16 cellular contexts compared by ENCODE assay signal in genomic region chrX:45571453-45571852, GRCh38.
DNase-seq lines count a peak whose midpoint lies in the region; ATAC-seq lines count a peak whose summit lies in the region.
"Had no signal": no experiment of that assay in that cellular context is flagged by ENCODE, and none has a peak within 500 bp of the region (broad histone marks: within the 10 kb centered on the region; RNA-seq: fewer than 3 reads in every experiment).

No MANE protein-coding gene starts in this region.

- H3K36me3 Mint-ChIP-seq in central memory CD8-positive, alpha-beta T cell (ENCODE audit: insufficient read depth), result no peaks in the 10 kb centered on the region
- H3K36me3 Mint-ChIP-seq: CD8-positive, alpha-beta T cell; IgD-negative memory B cell had no signal

- H3K27me3 ChIP-seq in HUES48 (ENCODE audit: control insufficient read depth, insufficient read depth, low read length), result no peaks in the 10 kb centered on the region
- H3K27me3 ChIP-seq: BLaER1 treated with 17β-estradiol and CSF1 and Interleukin-3, amounts not matched to agents 10 nM and 100 nM had no signal

- no peak for DNase-seq in central memory CD8-positive, alpha-beta T cell (ENCODE audit: low spot score in 2 of 2)
- DNase-seq in iPS-NIHi11 (ENCODE audit: low spot score), result peak; percentile 4
- DNase-seq in activated CD4-positive, alpha-beta T cell treated with anti-CD3 and anti-CD28 coated beads, Interleukin-2, amount 50 U/mL, for 1 hour, result no peak
- DNase-seq in activated CD4-positive, alpha-beta T cell treated with anti-CD3 and anti-CD28 coated beads for 4 hours, result no peak
- DNase-seq: Calu3; CD8-positive, alpha-beta T cell; DMS79 treated with DMSO at 0.1 percent for 48 hours; GF-D8; GM23248; H9 had no signal

- no peaks in the 10 kb centered on the region for H3K36me3 ChIP-seq in HUES48 (ENCODE audit: control insufficient read depth, insufficient read depth, low read length)
- H3K36me3 ChIP-seq: BLaER1 treated with 17β-estradiol and CSF1 and Interleukin-3, amounts not matched to agents 10 nM and 100 nM had no signal

- H3K4me3 Mint-ChIP-seq in central memory CD8-positive, alpha-beta T cell, result no peak overlapping the region
- H3K4me3 Mint-ChIP-seq: B cell; CD8-positive, alpha-beta T cell; H9; IgD-negative memory B cell had no signal

- no peak overlapping the region for H3K9ac ChIP-seq in HUES48 (ENCODE audit: low read depth, low read length)
- H3K9ac ChIP-seq: BLaER1 treated with 17β-estradiol and CSF1 and Interleukin-3, amounts not matched to agents 10 nM and 100 nM; GM23248 had no signal

- H3K4me3 ChIP-seq in HUES48 (ENCODE audit: low read depth, low read length), result no peak overlapping the region
- H3K4me3 ChIP-seq: BLaER1 treated with 17β-estradiol and CSF1 and Interleukin-3, amounts not matched to agents 10 nM and 100 nM; GM23248 had no signal

- peaks cover 21% of the 10 kb centered on the region for H3K4me1 ChIP-seq in HUES48 (ENCODE audit: control insufficient read depth, insufficient read depth, low read length)
- H3K4me1 ChIP-seq: BLaER1 treated with 17β-estradiol and CSF1 and Interleukin-3, amounts not matched to agents 10 nM and 100 nM had no signal

- H3K27ac ChIP-seq in HUES48 (ENCODE audit: low read depth, low read length), result peak overlapping the region; percentile 1
- H3K27ac ChIP-seq: BLaER1 treated with 17β-estradiol and CSF1 and Interleukin-3, amounts not matched to agents 10 nM and 100 nM; GM23248 had no signal

- peak overlapping the region; percentile 46 for H3K27ac Mint-ChIP-seq in central memory CD8-positive, alpha-beta T cell (ENCODE audit: low read depth)
- H3K27ac Mint-ChIP-seq: B cell; CD8-positive, alpha-beta T cell; IgD-negative memory B cell had no signal

- H3K9me3 Mint-ChIP-seq in central memory CD8-positive, alpha-beta T cell, result no peaks in the 10 kb centered on the region
- H3K9me3 Mint-ChIP-seq: CD8-positive, alpha-beta T cell; IgD-negative memory B cell had no signal

- no peaks in the 10 kb centered on the region for H3K9me3 ChIP-seq in HUES48 (ENCODE audit: control insufficient read depth, insufficient read depth, low read length)

- H3K27me3 Mint-ChIP-seq in central memory CD8-positive, alpha-beta T cell, result no peaks in the 10 kb centered on the region
- H3K27me3 Mint-ChIP-seq: B cell, IgD-negative memory B cell had no signal

- H3K4me1 Mint-ChIP-seq in central memory CD8-positive, alpha-beta T cell, result no peaks in the 10 kb centered on the region
- H3K4me1 Mint-ChIP-seq: B cell, IgD-negative memory B cell had no signal

- ATAC-seq in central memory CD8-positive, alpha-beta T cell (replicated peaks; ENCODE audit: extremely low read depth, poor library complexity, severe bottlenecking), result no peak
- no peak for ATAC-seq in GM21786 (IDR thresholded peaks at IDR 0.05; ENCODE audit: unreplicated experiment)
- ATAC-seq: CD8-positive, alpha-beta T cell; HepG2 had no signal
